Comparison of ENCODE assay signal across 8 cellular contexts in the genomic region with DNA sequence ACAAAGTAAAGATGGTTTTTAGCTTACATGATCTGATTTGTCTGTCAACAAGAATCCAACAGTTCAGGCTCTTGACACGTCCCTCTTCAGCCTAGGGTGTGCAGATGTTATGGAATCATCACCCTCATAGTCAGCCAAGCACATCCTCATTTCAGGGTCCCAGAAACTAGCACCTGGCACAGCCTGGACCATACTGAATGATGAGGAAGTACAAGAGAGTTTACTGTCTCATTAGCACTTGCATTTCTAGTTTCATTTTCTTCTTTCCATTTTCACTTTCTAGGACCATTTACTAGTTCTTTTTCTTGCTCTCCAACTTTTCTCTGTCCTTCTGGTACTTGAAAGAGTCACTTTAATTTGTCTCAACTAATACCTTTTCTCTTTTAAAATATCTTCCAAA. TPM values are rescaled to one million over a fixed set of nuclear protein-coding genes. Genes with fewer than 3 reads are reported as not detected.
A peak's percentile ranks its signal among the peaks of the same experiment; 100 is the strongest.
DNase-seq lines count a peak whose midpoint lies in the region; ATAC-seq and TF ChIP-seq lines count a peak whose summit lies in the region.

No MANE protein-coding gene starts in this region.

- intact Hi-C loops in activated CD4-positive, alpha-beta T cell treated with anti-CD3 and anti-CD28 coated beads, Interleukin-2, amount 10 ng/mL, durations not matched to agents 24 days and 14 days (cut with micrococcal nuclease) = loop anchor here (2.0 kb wide), 2 partner anchors 18 to 46 kb away; no protein-coding TSS in a partner anchor
- intact Hi-C loops in activated CD4-positive, alpha-beta memory T cell treated with anti-CD3 and anti-CD28 coated beads for 36 hours (cut with micrococcal nuclease) = loop anchor here (1.0 kb wide), 1 partner anchor 18 kb away; no protein-coding TSS in a partner anchor
- intact Hi-C loops in spleen (cut with DNase I; ENCODE audit: low total_unique reads) = no loop called here
- intact Hi-C loops in Calu3 (cut with micrococcal nuclease; ENCODE audit: unreplicated experiment) = loop anchor here (5.0 kb wide), 1 partner anchor 72 kb away; no protein-coding TSS in a partner anchor
- intact Hi-C loops in stomach (cut with DNase I; ENCODE audit: low total_unique reads) = no loop called here

- no peak for DNase-seq in activated CD4-positive, alpha-beta T cell treated with anti-CD3 and anti-CD28 coated beads, Interleukin-2, amount 10 ng/mL, durations not matched to agents 24 days and 14 days
- no peak for DNase-seq in activated CD4-positive, alpha-beta T cell treated with anti-CD3 and anti-CD28 coated beads for 4 hours
- DNase-seq in activated CD4-positive, alpha-beta memory T cell treated with anti-CD3 and anti-CD28 coated beads for 36 hours = peak; percentile 60
- DNase-seq in spleen = peak; percentile 61
- no peak for DNase-seq in Calu3
- no peak for DNase-seq in stomach
- no peak for DNase-seq in D341Med (ENCODE audit: low spot score)

- no TSS peak for BruUV-seq in Calu3 (replicated peaks; lab: Mats Ljungman, UMichigan)

- POLR2A ChIA-PET in activated CD4-positive, alpha-beta memory T cell treated with anti-CD3 and anti-CD28 coated beads for 36 hours (lab: Charles Lee) = interaction anchor here (0.8 to 3.4 kb wide), 3 partner anchors 19 to 78 kb away, joined by 3 to 19 read pairs (median 17); no protein-coding TSS in a partner anchor

- peak; percentile 38 for ATAC-seq in HG02973 (IDR thresholded peaks at IDR 0.05; ENCODE audit: unreplicated experiment)

- peaks cover 28% of the 10 kb centered on the region for H3K36me3 Mint-ChIP-seq in activated CD4-positive, alpha-beta T cell treated with anti-CD3 and anti-CD28 coated beads, Interleukin-2, amount 10 ng/mL, durations not matched to agents 24 days and 14 days (ENCODE audit: low read depth)
- peaks cover 23% of the 10 kb centered on the region for H3K36me3 Mint-ChIP-seq in activated CD4-positive, alpha-beta memory T cell treated with anti-CD3 and anti-CD28 coated beads for 36 hours
- no peaks in the 10 kb centered on the region for H3K36me3 Mint-ChIP-seq in Calu3 (ENCODE audit: insufficient read depth, unreplicated experiment)

- 4 to 38% (median 15%) methylated on average over 1 of the region's 1 CpG for WGBS in spleen, 5 donors
- 42 to 57% (median 44%) methylated on average over 1 of the region's 1 CpG for WGBS in stomach, 5 donors

- no peaks in the 10 kb centered on the region for H3K27me3 Mint-ChIP-seq in activated CD4-positive, alpha-beta T cell treated with anti-CD3 and anti-CD28 coated beads, Interleukin-2, amount 10 ng/mL, durations not matched to agents 24 days and 14 days
- H3K27me3 Mint-ChIP-seq in activated CD4-positive, alpha-beta memory T cell treated with anti-CD3 and anti-CD28 coated beads for 36 hours = peaks cover 2% of the 10 kb centered on the region
- peaks cover 1% of the 10 kb centered on the region for H3K27me3 Mint-ChIP-seq in Calu3 (ENCODE audit: unreplicated experiment)

- peaks cover 6% of the 10 kb centered on the region for H3K9me3 Mint-ChIP-seq in activated CD4-positive, alpha-beta T cell treated with anti-CD3 and anti-CD28 coated beads, Interleukin-2, amount 10 ng/mL, durations not matched to agents 24 days and 14 days
- H3K9me3 Mint-ChIP-seq in activated CD4-positive, alpha-beta memory T cell treated with anti-CD3 and anti-CD28 coated beads for 36 hours = peaks cover 7% of the 10 kb centered on the region
- H3K9me3 Mint-ChIP-seq in Calu3 (ENCODE audit: low read depth, unreplicated experiment) = peaks cover 5% of the 10 kb centered on the region

- H3K27ac ChIP-seq in spleen (peak overlapping the region; percentile 23 to 94 (median 75)), stomach (no peak overlapping the region)

- peak overlapping the region in 5 of 8 donors; percentile 7 to 85 (median 9) for H3K4me3 ChIP-seq in spleen
- H3K4me3 ChIP-seq in stomach = no peak overlapping the region

- H3K4me3 Mint-ChIP-seq in activated CD4-positive, alpha-beta T cell treated with anti-CD3 and anti-CD28 coated beads, Interleukin-2, amount 10 ng/mL, durations not matched to agents 24 days and 14 days = peak overlapping the region; percentile 94
- H3K4me3 Mint-ChIP-seq in activated CD4-positive, alpha-beta memory T cell treated with anti-CD3 and anti-CD28 coated beads for 36 hours = peak overlapping the region; percentile 80
- no peak overlapping the region for H3K4me3 Mint-ChIP-seq in Calu3 (ENCODE audit: low read depth, unreplicated experiment)

- TF ChIP-seq POLR2A in spleen (IDR thresholded peaks at IDR 0.05) (no peak), stomach (IDR thresholded peaks at IDR 0.05) (no peak)

- TF ChIP-seq CTCF in spleen (IDR thresholded peaks at IDR 0.05 in 8 of 11, conservative IDR thresholded peaks at IDR 0.05 in 3 of 11) (no peak), Calu3 (IDR thresholded peaks at IDR 0.05; ENCODE audit: unreplicated experiment) (no peak), stomach (IDR thresholded peaks at IDR 0.05) (no peak)

- peak overlapping the region; percentile 99 for H3K27ac Mint-ChIP-seq in activated CD4-positive, alpha-beta T cell treated with anti-CD3 and anti-CD28 coated beads, Interleukin-2, amount 10 ng/mL, durations not matched to agents 24 days and 14 days
- H3K27ac Mint-ChIP-seq in activated CD4-positive, alpha-beta memory T cell treated with anti-CD3 and anti-CD28 coated beads for 36 hours = peak overlapping the region; percentile 97
- H3K27ac Mint-ChIP-seq in Calu3 (ENCODE audit: unreplicated experiment) = no peak overlapping the region

- peaks cover 0 to 54% (median 0%) of the 10 kb centered on the region in 6 donors for H3K36me3 ChIP-seq in spleen
- H3K36me3 ChIP-seq in stomach = no peaks in the 10 kb centered on the region

- no peak for TF ChIP-seq EP300 in stomach (IDR thresholded peaks at IDR 0.05)

- H3K27me3 ChIP-seq in spleen (replicated peaks in 1 of 7) = no peaks in the 10 kb centered on the region
- no peaks in the 10 kb centered on the region for H3K27me3 ChIP-seq in stomach

- CTCF ChIA-PET in activated CD4-positive, alpha-beta memory T cell treated with anti-CD3 and anti-CD28 coated beads for 36 hours (lab: Charles Lee) = interaction anchor here (1.0 to 2.4 kb wide), 6 partner anchors 8 to 98 kb away, joined by 3 to 11 read pairs (median 8); no protein-coding TSS in a partner anchor
- CTCF ChIA-PET in Calu3 (lab: Charles Lee) = no interaction called here

- no peaks in the 10 kb centered on the region for H3K9me3 ChIP-seq in spleen
- H3K9me3 ChIP-seq in stomach = no peaks in the 10 kb centered on the region

- H3K4me1 Mint-ChIP-seq in activated CD4-positive, alpha-beta T cell treated with anti-CD3 and anti-CD28 coated beads, Interleukin-2, amount 10 ng/mL, durations not matched to agents 24 days and 14 days = peaks cover 79% of the 10 kb centered on the region
- peaks cover 82% of the 10 kb centered on the region for H3K4me1 Mint-ChIP-seq in activated CD4-positive, alpha-beta memory T cell treated with anti-CD3 and anti-CD28 coated beads for 36 hours (ENCODE audit: low read depth)
- H3K4me1 Mint-ChIP-seq in Calu3 (ENCODE audit: low read depth, unreplicated experiment) = peaks cover 17% of the 10 kb centered on the region

- H3K4me1 ChIP-seq in spleen (peaks cover 39 to 95% (median 75%) of the 10 kb centered on the region in 6 donors), stomach (peaks cover 27 to 82% (median 43%) of the 10 kb centered on the region in 4 donors)

RNA-seq across cellular contexts. Expression of a gene that starts 6.5 kb away (rescaled TPM):
- total RNA-seq in activated CD4-positive, alpha-beta T cell treated with anti-CD3 and anti-CD28 coated beads, Interleukin-2, amount 10 ng/mL, durations not matched to agents 24 days and 14 days = 25.3 and 26.5 TPM in 2 replicates
- 10 to 100 TPM; 64.5 to 68.7 TPM for total RNA-seq in activated CD4-positive, alpha-beta memory T cell treated with anti-CD3 and anti-CD28 coated beads for 36 hours
- 100 to 1,000 TPM; 128 to 247 (median 172) TPM for total RNA-seq in spleen
- polyA plus RNA-seq in spleen = 10 to 100 TPM; 40.6 to 43.4 (median 41.2) TPM
- 0.47 and 4.7 TPM in 2 replicates for total RNA-seq in Calu3 (2022)
- total RNA-seq in stomach = 10 to 100 TPM in 3 of 5 donors, 1 to 10 TPM in 1, not detected in 1; 9.4 to 19.3 (median 12.4) TPM
- 1 to 10 TPM; 2.0 to 2.6 (median 2.1) TPM for polyA plus RNA-seq in stomach

Comparison
In these comparisons a context has a peak if more than half of its experiments do, and no peak if none do; other contexts are left out.
1. DNase-seq: peak in activated CD4-positive, alpha-beta memory T cell treated with anti-CD3 and anti-CD28 coated beads for 36 hours (single experiment) and spleen (single experiment); none in activated CD4-positive, alpha-beta T cell treated with anti-CD3 and anti-CD28 coated beads, Interleukin-2, amount 10 ng/mL, durations not matched to agents 24 days and 14 days (single experiment), activated CD4-positive, alpha-beta T cell treated with anti-CD3 and anti-CD28 coated beads for 4 hours (0 of 2), Calu3 (single experiment), stomach (single experiment) and D341Med (single experiment).
2. H3K27ac ChIP-seq: peak in spleen (8 of 8); none in stomach (0 of 5).
3. H3K4me3 ChIP-seq: peak in spleen (5 of 8); none in stomach (0 of 4).
4. intact Hi-C loops: an anchor here in activated CD4-positive, alpha-beta T cell treated with anti-CD3 and anti-CD28 coated beads, Interleukin-2, amount 10 ng/mL, durations not matched to agents 24 days and 14 days (2.0 kb wide), activated CD4-positive, alpha-beta memory T cell treated with anti-CD3 and anti-CD28 coated beads for 36 hours (1.0 kb wide) and Calu3 (5.0 kb wide); none called in spleen and stomach.